Comparison of ENCODE assay signal across 17 cellular contexts in the genomic region with DNA sequence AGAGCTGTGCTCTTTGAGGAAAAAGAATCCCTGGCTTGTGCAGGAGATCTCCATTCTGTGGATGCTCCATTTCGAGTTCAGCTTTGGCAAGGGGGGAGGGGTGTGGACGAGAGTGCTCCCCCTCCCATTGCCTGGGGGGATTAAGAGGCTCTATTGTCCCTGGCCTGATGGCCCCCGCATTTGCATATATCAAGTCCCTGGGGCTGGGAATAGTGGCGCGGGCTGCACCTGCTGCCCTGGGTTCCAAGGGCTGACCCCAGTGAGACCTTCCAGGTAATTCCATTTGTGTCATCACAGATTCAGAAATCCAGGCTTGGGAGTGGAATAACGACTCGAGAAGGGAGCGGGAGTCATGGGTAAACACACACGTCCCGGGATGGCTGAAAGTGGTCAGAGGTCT.
"Had no signal": no experiment of that assay in that cellular context is flagged by ENCODE, and none has a peak within 500 bp of the region (broad histone marks: within the 10 kb centered on the region; RNA-seq: fewer than 3 reads in every experiment).

No MANE protein-coding gene starts in this region.

- H3K9me3 Mint-ChIP-seq: activated CD4-positive, alpha-beta T cell treated with anti-CD3 and anti-CD28 coated beads, Interleukin-2, amount 10 ng/mL, durations not matched to agents 24 days and 14 days; activated CD8-positive, alpha-beta T cell treated with anti-CD3 and anti-CD28 coated beads for 36 hours; activated naive CD4-positive, alpha-beta T cell treated with anti-CD3 and anti-CD28 coated beads, Interleukin-2, amount 10 ng/mL, durations not matched to agents 7 days and 5 days; activated T-helper 2 cell treated with anti-CD3 and anti-CD28 coated beads, Interferon-gamma antibody, Interleukin-2, Interleukin-4, amounts not matched to agents 10 μg/mL and 5 μg/mL and 100 μg/mL, durations not matched to agents 14 hours and 24 hours and 36 hours; natural killer cell treated with Interleukin-12 subunit alpha and Interleukin-12 subunit beta and Interleukin-15 and Interleukin-18, amount 100 ng/mL, for 72 hours; T-cell had no signal

- H3K4me1 ChIP-seq: tibial nerve, vagina had no signal

- H3K27ac ChIP-seq: tibial nerve, vagina had no signal

- H3K4me1 Mint-ChIP-seq: activated CD4-positive, alpha-beta T cell treated with anti-CD3 and anti-CD28 coated beads, Interleukin-2, amount 10 ng/mL, durations not matched to agents 24 days and 14 days; activated naive CD4-positive, alpha-beta T cell treated with anti-CD3 and anti-CD28 coated beads, Interleukin-2, amount 10 ng/mL, durations not matched to agents 7 days and 5 days; T-cell had no signal

- H3K36me3 Mint-ChIP-seq: activated naive CD4-positive, alpha-beta T cell treated with anti-CD3 and anti-CD28 coated beads, Interleukin-2, amount 10 ng/mL, durations not matched to agents 7 days and 5 days; natural killer cell treated with Interleukin-12 subunit alpha and Interleukin-12 subunit beta and Interleukin-15 and Interleukin-18, amount 100 ng/mL, for 72 hours; T-cell had no signal

- H3K4me3 ChIP-seq: lung, tibial nerve, vagina had no signal

- ATAC-seq: activated CD8-positive, alpha-beta T cell treated with anti-CD3 and anti-CD28 coated beads for 36 hours; stimulated activated naive CD8-positive, alpha-beta T cell treated with anti-CD3 and anti-CD28 coated beads, Interleukin-15, Interleukin-2, amounts not matched to agents 100 U/mL and 50 U/mL, for 24 hours; T-cell had no signal

- H3K9me3 ChIP-seq: vagina had no signal

- DNase-seq: activated CD4-positive, alpha-beta T cell treated with anti-CD3 and anti-CD28 coated beads, Interleukin-2, amount 10 ng/mL, durations not matched to agents 24 days and 14 days; activated CD8-positive, alpha-beta T cell treated with anti-CD3 and anti-CD28 coated beads for 36 hours; activated naive CD4-positive, alpha-beta T cell treated with anti-CD3 and anti-CD28 coated beads, Interleukin-2, amount 10 ng/mL, durations not matched to agents 7 days and 5 days; activated T-cell treated with anti-CD3 and anti-CD28 coated beads, Interleukin-2, amount 50 U/mL, for 1 hour; aorta; cerebellar nuclear complex; cortex of kidney; effector memory CD4-positive, alpha-beta T cell; stimulated activated CD4-positive, alpha-beta T cell treated with anti-CD3 and anti-CD28 coated beads, Interleukin-2, amount 100 ng/mL, for 24 hours; stimulated activated naive CD8-positive, alpha-beta T cell treated with anti-CD3 and anti-CD28 coated beads, Interleukin-15, Interleukin-2, amounts not matched to agents 100 U/mL and 50 U/mL, for 24 hours; substantia nigra; T-cell had no signal

- H3K27me3 Mint-ChIP-seq: activated CD4-positive, alpha-beta T cell treated with anti-CD3 and anti-CD28 coated beads, Interleukin-2, amount 10 ng/mL, durations not matched to agents 24 days and 14 days; activated CD8-positive, alpha-beta T cell treated with anti-CD3 and anti-CD28 coated beads for 36 hours had no signal

- H3K27me3 ChIP-seq: tibial nerve, vagina had no signal

- H3K36me3 ChIP-seq: tibial nerve, vagina had no signal

- H3K4me3 Mint-ChIP-seq: activated CD4-positive, alpha-beta T cell treated with anti-CD3 and anti-CD28 coated beads, Interleukin-2, amount 10 ng/mL, durations not matched to agents 24 days and 14 days; activated CD8-positive, alpha-beta T cell treated with anti-CD3 and anti-CD28 coated beads for 36 hours; activated naive CD4-positive, alpha-beta T cell treated with anti-CD3 and anti-CD28 coated beads, Interleukin-2, amount 10 ng/mL, durations not matched to agents 7 days and 5 days; natural killer cell treated with Interleukin-12 subunit alpha and Interleukin-12 subunit beta and Interleukin-15 and Interleukin-18, amount 100 ng/mL, for 72 hours; T-cell had no signal

- H3K27ac Mint-ChIP-seq: activated CD4-positive, alpha-beta T cell treated with anti-CD3 and anti-CD28 coated beads, Interleukin-2, amount 10 ng/mL, durations not matched to agents 24 days and 14 days; activated CD8-positive, alpha-beta T cell treated with anti-CD3 and anti-CD28 coated beads for 36 hours; activated naive CD4-positive, alpha-beta T cell treated with anti-CD3 and anti-CD28 coated beads, Interleukin-2, amount 10 ng/mL, durations not matched to agents 7 days and 5 days; activated T-helper 2 cell treated with anti-CD3 and anti-CD28 coated beads, Interferon-gamma antibody, Interleukin-2, Interleukin-4, amounts not matched to agents 10 μg/mL and 5 μg/mL and 100 μg/mL, durations not matched to agents 14 hours and 24 hours and 36 hours; natural killer cell treated with Interleukin-12 subunit alpha and Interleukin-12 subunit beta and Interleukin-15 and Interleukin-18, amount 100 ng/mL, for 72 hours; T-cell had no signal
